ENCODE assay signal across 25 cellular contexts in the genomic region with DNA sequence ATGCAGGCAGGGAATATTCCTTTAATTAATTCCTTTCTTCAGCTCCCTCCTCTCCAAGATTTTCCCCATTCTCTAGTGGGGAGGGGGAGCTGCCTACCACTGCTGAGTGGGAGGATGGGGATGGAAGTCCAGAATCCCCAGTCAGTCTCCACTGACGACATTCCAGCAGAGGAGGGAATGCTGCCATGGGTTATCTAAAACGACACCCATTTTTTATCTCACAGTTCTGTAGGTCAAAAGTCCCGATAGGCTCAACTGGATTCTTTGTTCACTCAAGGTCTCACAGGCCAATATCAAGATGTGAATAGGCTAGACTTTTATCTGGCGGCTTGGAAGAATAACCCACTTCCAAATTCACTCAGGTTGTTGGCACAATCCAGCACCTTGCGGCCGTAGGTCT.
"Had no signal": no experiment of that assay in that cellular context is flagged by ENCODE, and none has a peak within 500 bp of the region (broad histone marks: within the 10 kb centered on the region; RNA-seq: fewer than 3 reads in every experiment).

No MANE protein-coding gene starts in this region.

- H3K79me2 ChIP-seq: hepatocyte had no signal

- DNase-seq: islet precursor cell; left lung; lower lobe of right lung; mammary epithelial cell; mesenchymal stem cell; naive B cell; nucleus accumbens; pancreas; posterior cingulate gyrus; retina; right cardiac atrium; spleen; stimulated activated CD4-positive, alpha-beta T cell treated with anti-CD3 and anti-CD28 coated beads, Interleukin-4, amount 100 ng/mL, for 24 hours; stimulated activated naive CD4-positive, alpha-beta T cell; upper lobe of left lung had no signal

- ATAC-seq: left lung; lower lobe of right lung; pancreas; right cardiac atrium; sciatic nerve; stimulated activated effector memory CD8-positive, alpha-beta T cell treated with anti-CD3 and anti-CD28 coated beads, Interleukin-12 subunit alpha, Interleukin-12 subunit beta, amount 100 ng/mL, for 72 hours had no signal

- H2AFZ ChIP-seq: hepatocyte had no signal

- H3K4me3 Mint-ChIP-seq: naive B cell; nephron; neural crest cell; stimulated activated effector memory CD8-positive, alpha-beta T cell treated with anti-CD3 and anti-CD28 coated beads, Interleukin-12 subunit alpha, Interleukin-12 subunit beta, amount 100 ng/mL, for 72 hours; stimulated activated naive CD8-positive, alpha-beta T cell treated with anti-CD3 and anti-CD28 coated beads, Interleukin-15, Interleukin-2, amounts not matched to agents 100 ng/mL and 50 ng/mL, for 24 hours had no signal

- H3K27me3 ChIP-seq: hepatocyte, left lung, spleen, tibial nerve, upper lobe of left lung, vagina had no signal

- H3K9me3 ChIP-seq: left lung, lower lobe of right lung, prostate gland, tibial nerve, upper lobe of left lung, vagina had no signal

- H3K4me2 ChIP-seq: hepatocyte had no signal

- H3K36me3 Mint-ChIP-seq: stimulated activated effector memory CD8-positive, alpha-beta T cell treated with anti-CD3 and anti-CD28 coated beads, Interleukin-12 subunit alpha, Interleukin-12 subunit beta, amount 100 ng/mL, for 72 hours had no signal

- H3K27ac Mint-ChIP-seq: nephron; stimulated activated effector memory CD8-positive, alpha-beta T cell treated with anti-CD3 and anti-CD28 coated beads, Interleukin-12 subunit alpha, Interleukin-12 subunit beta, amount 100 ng/mL, for 72 hours; stimulated activated naive CD8-positive, alpha-beta T cell treated with anti-CD3 and anti-CD28 coated beads, Interleukin-15, Interleukin-2, amounts not matched to agents 100 ng/mL and 50 ng/mL, for 24 hours had no signal

- H3K27ac ChIP-seq: hepatocyte, left lung, lower lobe of right lung, pancreas, prostate gland, skin epidermis, spleen, tibial nerve, upper lobe of left lung, vagina had no signal

- H3K27me3 Mint-ChIP-seq: naive B cell; stimulated activated naive CD8-positive, alpha-beta T cell treated with anti-CD3 and anti-CD28 coated beads, Interleukin-15, Interleukin-2, amounts not matched to agents 100 ng/mL and 50 ng/mL, for 24 hours had no signal

- H3K36me3 ChIP-seq: left lung, lower lobe of right lung, pancreas, prostate gland, spleen, tibial nerve, upper lobe of left lung, vagina had no signal

- H3K4me1 ChIP-seq: pancreas, prostate gland, vagina had no signal

- H3K4me3 ChIP-seq: hepatocyte, left lung, lower lobe of right lung, pancreas, prostate gland, skin epidermis, spleen, tibial nerve, upper lobe of left lung, vagina had no signal
